8 cellular contexts compared by ENCODE assay signal in the genomic region with DNA sequence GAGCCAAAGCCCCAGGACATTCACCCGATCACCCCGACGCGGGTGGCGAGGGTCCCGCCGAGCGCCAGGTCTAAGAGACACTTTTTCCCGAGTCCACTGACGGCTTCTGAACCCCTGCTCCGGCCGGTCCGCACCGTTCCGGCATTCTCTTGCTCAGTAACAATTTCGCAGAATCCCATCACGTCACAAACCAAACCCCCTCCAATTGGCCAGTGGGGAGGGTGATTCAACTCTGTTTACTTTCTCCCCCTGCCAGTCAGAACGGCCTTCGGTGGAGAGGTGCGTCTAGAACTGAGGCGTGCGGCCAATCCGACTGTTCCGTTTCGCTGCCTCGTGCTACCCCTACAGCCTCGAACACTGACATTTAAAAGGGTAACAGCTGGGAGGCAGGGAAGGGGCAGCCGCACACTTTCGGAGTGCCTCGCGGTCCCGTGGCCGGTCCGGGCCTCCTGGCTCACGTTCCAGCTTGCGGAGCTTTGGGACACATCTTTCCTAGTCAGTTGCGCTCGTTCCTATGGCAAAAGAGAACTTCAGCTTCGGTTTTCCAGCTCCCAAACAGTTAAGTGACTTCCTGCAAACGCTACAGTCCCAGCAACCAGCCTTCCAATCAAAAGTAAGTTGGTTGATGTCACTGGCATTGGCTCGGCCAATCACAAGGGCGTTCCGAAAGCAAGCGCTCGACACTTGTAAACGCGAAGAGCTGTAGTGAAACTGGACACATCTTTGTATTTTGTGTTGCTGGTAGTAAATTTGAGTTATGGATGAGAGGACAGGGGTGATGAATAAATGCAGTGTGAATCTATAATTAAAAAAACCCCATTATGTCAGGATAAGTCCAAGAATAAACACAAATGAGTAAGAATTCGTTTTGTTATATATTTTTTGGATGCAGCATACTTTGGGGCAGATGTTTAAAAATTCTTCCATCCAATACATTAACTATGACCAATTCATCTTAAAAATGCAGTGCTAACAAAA. TPM values are rescaled to one million over a fixed set of nuclear protein-coding genes. Genes with fewer than 3 reads are reported as not detected.
DNase-seq lines count a peak whose midpoint lies in the region; ATAC-seq, FAIRE-seq and TF ChIP-seq lines count a peak whose summit lies in the region.

A gene (minus strand): TSS at position 860 of the 978 bp plus-strand sequence. CDS start 1,294 bp downstream, outside the sequence.

- no peaks in the 10 kb centered on the region for H3K9me3 Mint-ChIP-seq in WTC11

- ATAC-seq in GM18861 (IDR thresholded peaks at IDR 0.05; ENCODE audit: unreplicated experiment), result peak; percentile 55
- peak; percentile 62 for ATAC-seq in HG03095 (IDR thresholded peaks at IDR 0.05; ENCODE audit: unreplicated experiment)
- ATAC-seq in WTC11, result peak; percentile 64

- peak within 1 kb of the TSS; percentile 83 for H3K4me3 Mint-ChIP-seq in WTC11

- no peaks in the 10 kb centered on the region for H3K4me1 ChIP-seq in small intestine (ENCODE audit: control insufficient read depth in 2 of 2, insufficient read depth in 1 of 2, low read depth in 1 of 2, low read length in 1 of 2)

- H3K27me3 ChIP-seq in bronchial epithelial cell (ENCODE audit: control insufficient read depth, insufficient read depth, low read length) (no peaks in the 10 kb centered on the region), small intestine (ENCODE audit: control insufficient read depth in 2 of 2, insufficient read depth in 2 of 2, low read length in 2 of 2) (no peaks in the 10 kb centered on the region)

- no peaks in the 10 kb centered on the region for H3K36me3 Mint-ChIP-seq in WTC11

- peak within 1 kb of the TSS; percentile 72 for H3K4me3 ChIP-seq in bronchial epithelial cell (ENCODE audit: low read depth, low read length)
- H3K4me3 ChIP-seq in small intestine (ENCODE audit: low read depth in 1 of 2, low read length in 2 of 2), result peak within 1 kb of the TSS; percentile 83 to 85

- H3K36me3 ChIP-seq in bronchial epithelial cell (ENCODE audit: control insufficient read depth, insufficient read depth, low read length), result no peaks in the 10 kb centered on the region
- no peaks in the 10 kb centered on the region for H3K36me3 ChIP-seq in small intestine (ENCODE audit: control insufficient read depth in 2 of 2, insufficient read depth in 2 of 2, low read length in 2 of 2)

- H3K9me3 ChIP-seq in small intestine (ENCODE audit: control insufficient read depth, low read depth), result no peaks in the 10 kb centered on the region

- H3K27me3 Mint-ChIP-seq in WTC11 (ENCODE audit: low read depth), result peaks cover 59% of the 10 kb centered on the region

- 0 to 1% (median 0%) methylated on average over 48 of the region's 48 CpGs for WGBS in small intestine, 3 donors

- H3K27ac Mint-ChIP-seq in WTC11, result peak within 1 kb of the TSS; percentile 79

- peak; percentile 88 for DNase-seq in NCI-H2227 (lab: John Stamatoyannopoulos, UW; ENCODE audit: unreplicated experiment)
- DNase-seq in WTC11 (ENCODE audit: low spot score), result peak; percentile 78
- peak; percentile 95 for DNase-seq in bronchial epithelial cell (ENCODE audit: low read depth)
- peak; percentile 75 for DNase-seq in iPS-NIHi7 (ENCODE audit: extremely low spot score)
- DNase-seq in small intestine, result peak; percentile 99

- FAIRE-seq in A204.1 (lab: Jason Lieb, UNC) (peak; percentile 96), bronchial epithelial cell (lab: Jason Lieb, UNC) (peak; percentile 80), small intestine (lab: Jason Lieb, UNC) (no peak)

- POLR2A ChIA-PET in WTC11 (lab: Charles Lee), result no interaction called here

- H3K27ac ChIP-seq in small intestine (ENCODE audit: low read depth in 1 of 2, low read length in 1 of 2), result peak within 1 kb of the TSS; percentile 100

- CTCF ChIA-PET in WTC11 (lab: Charles Lee), result interaction anchor here (1.2 kb wide), 2 partner anchors 71 to 188 kb away, joined by 4 to 12 read pairs; no protein-coding TSS in a partner anchor

- peaks cover 34% of the 10 kb centered on the region for H3K4me1 Mint-ChIP-seq in WTC11

- TF ChIP-seq CTCF in WTC11 (IDR thresholded peaks at IDR 0.05), result no peak
- TF ChIP-seq CTCF in bronchial epithelial cell (IDR thresholded peaks at IDR 0.05; ENCODE audit: insufficient read depth, low read length, severe bottlenecking), result no peak

TF ChIP-seq in WTC11, 78 proteins besides CTCF, POLR2A, EP300 and RAD21 (continues in another document):
- TF ChIP-seq, protein P1, sequence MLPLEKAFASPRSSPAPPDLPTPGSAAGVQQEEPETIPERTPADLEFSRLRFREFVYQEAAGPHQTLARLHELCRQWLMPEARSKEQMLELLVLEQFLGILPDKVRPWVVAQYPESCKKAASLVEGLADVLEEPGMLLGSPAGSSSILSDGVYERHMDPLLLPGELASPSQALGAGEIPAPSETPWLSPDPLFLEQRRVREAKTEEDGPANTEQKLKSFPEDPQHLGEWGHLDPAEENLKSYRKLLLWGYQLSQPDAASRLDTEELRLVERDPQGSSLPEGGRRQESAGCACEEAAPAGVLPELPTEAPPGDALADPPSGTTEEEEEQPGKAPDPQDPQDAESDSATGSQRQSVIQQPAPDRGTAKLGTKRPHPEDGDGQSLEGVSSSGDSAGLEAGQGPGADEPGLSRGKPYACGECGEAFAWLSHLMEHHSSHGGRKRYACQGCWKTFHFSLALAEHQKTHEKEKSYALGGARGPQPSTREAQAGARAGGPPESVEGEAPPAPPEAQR (CRISPR knock-in tag; IDR thresholded peaks at IDR 0.05), result no peak
- no peak for TF ChIP-seq JAZF1 (CRISPR knock-in tag; IDR thresholded peaks at IDR 0.05)
- peak; percentile 92 for TF ChIP-seq ETV6 (CRISPR knock-in tag; IDR thresholded peaks at IDR 0.05)
- peak; percentile 86; the same call in 1 of the 2 replicates for TF ChIP-seq ZBTB21 (CRISPR knock-in tag; IDR thresholded peaks at IDR 0.05; ENCODE audit: borderline replicate concordance)
- no peak for TF ChIP-seq ZNF121 (CRISPR knock-in tag; IDR thresholded peaks at IDR 0.05)
- no peak for TF ChIP-seq ELF4 (CRISPR knock-in tag; IDR thresholded peaks at IDR 0.05; ENCODE audit: low read depth)
- TF ChIP-seq TEAD1 (CRISPR knock-in tag; IDR thresholded peaks at IDR 0.05), result peak; percentile 92
- no peak for TF ChIP-seq HMGA2 (CRISPR knock-in tag; IDR thresholded peaks at IDR 0.05)
- no peak; the same call in 1 of the 2 replicates for TF ChIP-seq NR1H2 (CRISPR knock-in tag; IDR thresholded peaks at IDR 0.05)
- 0 out of 2 replicates have a peak, but pooled peaks have one; percentile 40 for TF ChIP-seq TEAD4 (CRISPR knock-in tag; IDR thresholded peaks at IDR 0.05)
- peak; percentile 52; the same call in 1 of the 2 replicates for TF ChIP-seq MYBL2 (CRISPR knock-in tag; IDR thresholded peaks at IDR 0.05)
- peak; percentile 91; the same call in 1 of the 2 replicates for TF ChIP-seq SMAD3 (CRISPR knock-in tag; IDR thresholded peaks at IDR 0.05; ENCODE audit: borderline replicate concordance)
- no peak for TF ChIP-seq ESRRA (CRISPR knock-in tag; IDR thresholded peaks at IDR 0.05; ENCODE audit: borderline replicate concordance)
- TF ChIP-seq, protein P2, sequence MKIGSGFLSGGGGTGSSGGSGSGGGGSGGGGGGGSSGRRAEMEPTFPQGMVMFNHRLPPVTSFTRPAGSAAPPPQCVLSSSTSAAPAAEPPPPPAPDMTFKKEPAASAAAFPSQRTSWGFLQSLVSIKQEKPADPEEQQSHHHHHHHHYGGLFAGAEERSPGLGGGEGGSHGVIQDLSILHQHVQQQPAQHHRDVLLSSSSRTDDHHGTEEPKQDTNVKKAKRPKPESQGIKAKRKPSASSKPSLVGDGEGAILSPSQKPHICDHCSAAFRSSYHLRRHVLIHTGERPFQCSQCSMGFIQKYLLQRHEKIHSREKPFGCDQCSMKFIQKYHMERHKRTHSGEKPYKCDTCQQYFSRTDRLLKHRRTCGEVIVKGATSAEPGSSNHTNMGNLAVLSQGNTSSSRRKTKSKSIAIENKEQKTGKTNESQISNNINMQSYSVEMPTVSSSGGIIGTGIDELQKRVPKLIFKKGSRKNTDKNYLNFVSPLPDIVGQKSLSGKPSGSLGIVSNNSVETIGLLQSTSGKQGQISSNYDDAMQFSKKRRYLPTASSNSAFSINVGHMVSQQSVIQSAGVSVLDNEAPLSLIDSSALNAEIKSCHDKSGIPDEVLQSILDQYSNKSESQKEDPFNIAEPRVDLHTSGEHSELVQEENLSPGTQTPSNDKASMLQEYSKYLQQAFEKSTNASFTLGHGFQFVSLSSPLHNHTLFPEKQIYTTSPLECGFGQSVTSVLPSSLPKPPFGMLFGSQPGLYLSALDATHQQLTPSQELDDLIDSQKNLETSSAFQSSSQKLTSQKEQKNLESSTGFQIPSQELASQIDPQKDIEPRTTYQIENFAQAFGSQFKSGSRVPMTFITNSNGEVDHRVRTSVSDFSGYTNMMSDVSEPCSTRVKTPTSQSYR (CRISPR knock-in tag; IDR thresholded peaks at IDR 0.05), result peak; percentile 93; the same call in 1 of the 2 replicates
- TF ChIP-seq, protein P3, sequence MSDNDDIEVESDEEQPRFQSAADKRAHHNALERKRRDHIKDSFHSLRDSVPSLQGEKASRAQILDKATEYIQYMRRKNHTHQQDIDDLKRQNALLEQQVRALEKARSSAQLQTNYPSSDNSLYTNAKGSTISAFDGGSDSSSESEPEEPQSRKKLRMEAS (CRISPR knock-in tag; IDR thresholded peaks at IDR 0.05), result peak; percentile 99
- TF ChIP-seq, protein P4, sequence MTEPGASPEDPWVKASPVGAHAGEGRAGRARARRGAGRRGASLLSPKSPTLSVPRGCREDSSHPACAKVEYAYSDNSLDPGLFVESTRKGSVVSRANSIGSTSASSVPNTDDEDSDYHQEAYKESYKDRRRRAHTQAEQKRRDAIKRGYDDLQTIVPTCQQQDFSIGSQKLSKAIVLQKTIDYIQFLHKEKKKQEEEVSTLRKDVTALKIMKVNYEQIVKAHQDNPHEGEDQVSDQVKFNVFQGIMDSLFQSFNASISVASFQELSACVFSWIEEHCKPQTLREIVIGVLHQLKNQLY (CRISPR knock-in tag; IDR thresholded peaks at IDR 0.05), result no peak

RNA-seq across cellular contexts. Expression of the gene that starts here (rescaled TPM):
- 0.78 to 1.0 TPM (median 0.82 TPM) in 3 replicates for total RNA-seq in WTC11 (2021)
- 41.9 and 44.0 TPM in 2 replicates for total RNA-seq in bronchial epithelial cell
- 10 to 100 TPM; 15.2 to 33.7 (median 16.8) TPM for polyA plus RNA-seq in small intestine

Comparison
In these comparisons a context has a peak if more than half of its experiments do, and no peak if none do; other contexts are left out.
1. Peak in every context shown above with its lines: DNase-seq, ATAC-seq, H3K4me3 ChIP-seq and H3K27ac ChIP-seq.
2. RNA of the gene that starts here (total RNA-seq): 41.9 to 44.0 TPM in bronchial epithelial cell; 0.78 to 1.0 TPM in WTC11; every median in the first group is over 10 times any median in the second.